ENCODE assay signal across 21 cellular contexts in the genomic region with DNA sequence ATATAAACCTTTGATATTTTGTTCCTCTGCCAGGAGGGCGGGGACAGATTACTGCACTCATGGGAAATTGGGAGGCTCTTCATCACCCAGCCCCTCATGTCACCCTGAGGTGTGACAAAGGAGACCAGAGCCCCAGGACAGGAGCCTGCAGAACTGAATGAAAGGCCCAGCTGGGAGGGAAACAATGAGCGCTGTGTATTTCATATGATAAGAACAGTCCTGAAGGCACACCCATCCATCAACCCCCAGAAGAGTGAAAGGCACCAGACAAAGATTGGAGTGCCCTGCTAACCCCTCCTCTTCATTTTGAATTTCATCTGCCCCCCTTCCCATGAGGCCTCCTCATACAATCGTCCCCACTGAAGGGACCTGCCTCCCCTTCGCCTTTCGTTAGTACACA.
"Had no signal": no experiment of that assay in that cellular context is flagged by ENCODE, and none has a peak within 500 bp of the region (broad histone marks: within the 10 kb centered on the region; RNA-seq: fewer than 3 reads in every experiment).

No MANE protein-coding gene starts in this region.

- H3K36me3 ChIP-seq: adrenal gland, ascending aorta, esophagus squamous epithelium, gastroesophageal sphincter, right atrium auricular region, upper lobe of left lung had no signal

- H3K27me3 ChIP-seq: adrenal gland, ascending aorta, esophagus squamous epithelium, gastroesophageal sphincter, right atrium auricular region, upper lobe of left lung had no signal

- H3K4me3 ChIP-seq: adrenal gland, ascending aorta, esophagus squamous epithelium, gastroesophageal sphincter, psoas muscle, right atrium auricular region, upper lobe of left lung had no signal

- H3K9me3 Mint-ChIP-seq: activated T-cell treated with anti-CD3 and anti-CD28 coated beads, Interleukin-2, amount 50 U/mL, for 24 hours; activated T-helper 2 cell treated with anti-CD3 and anti-CD28 coated beads, Interferon-gamma antibody, Interleukin-2, Interleukin-4, amounts not matched to agents 10 μg/mL and 5 μg/mL and 100 μg/mL, durations not matched to agents 14 hours and 24 hours and 36 hours had no signal

- H3K27ac Mint-ChIP-seq: activated naive CD8-positive, alpha-beta T cell; activated T-cell treated with anti-CD3 and anti-CD28 coated beads, Interleukin-2, amount 50 U/mL, for 24 hours; activated T-helper 2 cell treated with anti-CD3 and anti-CD28 coated beads, Interferon-gamma antibody, Interleukin-2, Interleukin-4, amounts not matched to agents 10 μg/mL and 5 μg/mL and 100 μg/mL, durations not matched to agents 14 hours and 24 hours and 36 hours; effector memory CD8-positive, alpha-beta T cell; natural killer cell treated with Interleukin-12 subunit alpha and Interleukin-12 subunit beta and Interleukin-15 and Interleukin-18, amount 100 ng/mL, for 72 hours had no signal

- H3K36me3 Mint-ChIP-seq: activated naive CD8-positive, alpha-beta T cell; natural killer cell treated with Interleukin-12 subunit alpha and Interleukin-12 subunit beta and Interleukin-15 and Interleukin-18, amount 100 ng/mL, for 72 hours had no signal

- H3K4me3 Mint-ChIP-seq: activated naive CD8-positive, alpha-beta T cell; activated T-cell treated with anti-CD3 and anti-CD28 coated beads, Interleukin-2, amount 50 U/mL, for 24 hours; effector memory CD8-positive, alpha-beta T cell; natural killer cell treated with Interleukin-12 subunit alpha and Interleukin-12 subunit beta and Interleukin-15 and Interleukin-18, amount 100 ng/mL, for 72 hours had no signal

- H3K4me1 ChIP-seq: adrenal gland, ascending aorta, gastroesophageal sphincter, psoas muscle, right atrium auricular region had no signal

- FAIRE-seq: colon, islet of Langerhans had no signal

- H3K27ac ChIP-seq: adrenal gland, ascending aorta, esophagus squamous epithelium, gastroesophageal sphincter, psoas muscle, right atrium auricular region had no signal

- ATAC-seq: effector memory CD8-positive, alpha-beta T cell; gastroesophageal sphincter; natural killer cell treated with Interleukin-12 subunit alpha and Interleukin-12 subunit beta and Interleukin-15 and Interleukin-18, amount 100 ng/mL, for 72 hours; psoas muscle had no signal

- DNase-seq: activated CD4-positive, alpha-beta T cell treated with anti-CD3 and anti-CD28 coated beads for 1 hour; activated CD4-positive, alpha-beta T cell treated with anti-CD3 and anti-CD28 coated beads, Interleukin-2, amount 50 U/mL, for 1 hour; activated naive CD4-positive, alpha-beta T cell; activated T-cell treated with anti-CD3 and anti-CD28 coated beads, Interleukin-2, amount 50 U/mL, for 24 hours; adrenal gland; central memory CD4-positive, alpha-beta T cell; effector memory CD8-positive, alpha-beta T cell; esophagus squamous epithelium; psoas muscle; stimulated activated CD4-positive, alpha-beta T cell treated with anti-CD3 and anti-CD28 coated beads, Interleukin-4, amount 100 ng/mL, for 24 hours; stimulated activated naive CD4-positive, alpha-beta T cell treated with Interleukin-2 at 50 U/mL for 16 hours; T-helper 9 cell; upper lobe of left lung had no signal

- H3K9me3 ChIP-seq: adrenal gland, ascending aorta, esophagus squamous epithelium, gastroesophageal sphincter, psoas muscle, right atrium auricular region, upper lobe of left lung had no signal
